In the genomic region with DNA sequence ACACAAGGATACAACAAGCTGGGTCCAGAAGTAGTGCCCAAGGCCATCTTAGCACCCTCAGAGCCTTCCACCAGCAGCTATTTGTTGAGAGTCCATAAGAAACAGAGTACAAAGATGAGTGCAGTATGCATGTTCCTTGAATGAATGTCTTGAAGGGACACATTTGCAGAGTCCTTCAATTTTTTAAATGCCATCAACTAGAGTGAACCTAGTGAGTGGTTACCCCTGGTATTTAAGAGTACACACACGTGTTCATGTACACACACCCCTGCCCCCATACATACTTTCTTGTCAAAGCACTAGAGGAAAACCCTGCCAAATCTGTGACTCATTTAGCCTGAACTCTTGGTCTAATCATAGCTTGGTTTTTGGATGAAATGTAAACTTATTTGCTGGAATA, we compare ENCODE assay signal across 12 cellular contexts.
DNase-seq lines count a peak whose midpoint lies in the region; ATAC-seq and TF ChIP-seq lines count a peak whose summit lies in the region.
"Had no signal": no experiment of that assay in that cellular context is flagged by ENCODE, and none has a peak within 500 bp of the region (broad histone marks: within the 10 kb centered on the region; RNA-seq: fewer than 3 reads in every experiment).

No MANE protein-coding gene starts in this region.

- intact Hi-C loops in left lung (cut with DNase I): no loop called here

- H3K4me1 ChIP-seq in left lung: peaks cover 9 to 10% of the 10 kb centered on the region in 2 donors

- no peaks in the 10 kb centered on the region for H3K9me3 ChIP-seq in left lung

- in situ Hi-C loops in brain microvascular endothelial cell (cut with HindIII; ENCODE audit: low pct_ligation_motif_present, low sequenced_read_pairs): no loop called here

- H3K36me3 ChIP-seq in brain microvascular endothelial cell (replicated peaks): no peaks in the 10 kb centered on the region
- H3K36me3 ChIP-seq in left lung: no peaks in the 10 kb centered on the region

- H3K27ac ChIP-seq in brain microvascular endothelial cell (peak overlapping the region; percentile 22), left lung (peak overlapping the region; percentile 18 to 66)

- H3K27me3 ChIP-seq in brain microvascular endothelial cell (replicated peaks) (no peaks in the 10 kb centered on the region), left lung (no peaks in the 10 kb centered on the region)

- TF ChIP-seq CTCF in brain microvascular endothelial cell (IDR thresholded peaks at IDR 0.05; ENCODE audit: low read depth, low read length, missing control alignments) (no peak), left lung (IDR thresholded peaks at IDR 0.05) (no peak), GM20000 (IDR thresholded peaks at IDR 0.05; ENCODE audit: extremely low read depth, missing control alignments) (no peak)

- no peak overlapping the region for H3K4me3 ChIP-seq in brain microvascular endothelial cell (ENCODE audit: low read depth, low read length)
- H3K4me3 ChIP-seq in left lung: no peak overlapping the region

- DNase-seq in HS-5 (ENCODE audit: low read depth) (peak; percentile 96), brain microvascular endothelial cell (peak; percentile 97), left lung (no peak), DMS 273 (lab: John Stamatoyannopoulos, UW; ENCODE audit: unreplicated experiment) (no peak), GM20000 (ENCODE audit: low spot score) (no peak), 8988T (no peak)
- DNase-seq: activated CD8-positive, alpha-beta memory T cell treated with anti-CD3 and anti-CD28 coated beads, Interleukin-2, amount 50 U/mL, for 48 hours; central memory CD4-positive, alpha-beta T cell; glutamatergic neuron; H7; NCI-H1092 had no signal

- ATAC-seq in left lung: peak; percentile 87
- ATAC-seq in GM18861 (IDR thresholded peaks at IDR 0.05; ENCODE audit: unreplicated experiment): no peak

Comparison
In these comparisons a context has a peak if more than half of its experiments do, and no peak if none do; other contexts are left out.
1. DNase-seq: peak in HS-5 (single experiment) and brain microvascular endothelial cell (single experiment); none in left lung (0 of 2), DMS 273 (single experiment), GM20000 (single experiment) and 8988T (single experiment).